ENCODE assay signal across 8 cellular contexts in genomic region chr9:135085830-135086546, GRCh38. TPM values are rescaled to one million over a fixed set of nuclear protein-coding genes. Genes with fewer than 3 reads are reported as not detected.
DNase-seq lines count a peak whose midpoint lies in the region; ATAC-seq, FAIRE-seq and TF ChIP-seq lines count a peak whose summit lies in the region.

No MANE protein-coding gene starts in this region.

- no peak overlapping the region for H2BK120ac ChIP-seq in mesendoderm (ENCODE audit: low read depth, low read length)

- H2BK5ac ChIP-seq in mesendoderm (ENCODE audit: low read length) = no peak overlapping the region

- H3K9me3 Mint-ChIP-seq in T-helper 1 cell treated with Interleukin-12 subunit alpha and Interleukin-12 subunit beta and Interleukin-4 antibody, amounts not matched to agents 30 μg/mL and 1 μg/mL, for 36 hours = no peaks in the 10 kb centered on the region

- H3K56ac ChIP-seq in mesendoderm (ENCODE audit: low read length) = peak overlapping the region; percentile 71

- H3K79me1 ChIP-seq in mesendoderm (ENCODE audit: low read length) = no peaks in the 10 kb centered on the region

- no peak overlapping the region for H3K27ac Mint-ChIP-seq in T-helper 1 cell treated with Interleukin-12 subunit alpha and Interleukin-12 subunit beta and Interleukin-4 antibody, amounts not matched to agents 30 μg/mL and 1 μg/mL, for 36 hours

- no peak overlapping the region for H3K4me3 ChIP-seq in mesendoderm (ENCODE audit: low read length)

- peak; percentile 87 for DNase-seq in mesendoderm
- peak; percentile 68 for DNase-seq in stimulated activated naive CD8-positive, alpha-beta T cell treated with anti-CD3 and anti-CD28 coated beads, Interleukin-15, Interleukin-2, amounts not matched to agents 100 U/mL and 50 U/mL, for 24 hours

- H2AK5ac ChIP-seq in mesendoderm (ENCODE audit: low read length) = no peak overlapping the region

- H3K27ac ChIP-seq in mesendoderm (ENCODE audit: low read depth, low read length) = no peak overlapping the region

- H3K36me3 Mint-ChIP-seq in T-helper 1 cell treated with Interleukin-12 subunit alpha and Interleukin-12 subunit beta and Interleukin-4 antibody, amounts not matched to agents 30 μg/mL and 1 μg/mL, for 36 hours (ENCODE audit: low read depth) = no peaks in the 10 kb centered on the region

- no CpG with 5 or more reads among the region's 30 CpGs for WGBS in mesendoderm (ENCODE audit: extremely low coverage, insufficient coverage, low lambda C conversion rate)

- no peak overlapping the region for H3K23ac ChIP-seq in mesendoderm (ENCODE audit: low read length)

- no peak for ATAC-seq in stimulated activated naive CD8-positive, alpha-beta T cell treated with anti-CD3 and anti-CD28 coated beads, Interleukin-15, Interleukin-2, amounts not matched to agents 100 U/mL and 50 U/mL, for 24 hours
- ATAC-seq in GM18502 (IDR thresholded peaks at IDR 0.05; ENCODE audit: poor library complexity, unreplicated experiment) (no peak), HG03457 (IDR thresholded peaks at IDR 0.05; ENCODE audit: unreplicated experiment) (no peak)

- peak overlapping the region; percentile 39; the same call in 1 of the 2 replicates for H3K9ac ChIP-seq in ES-I3 (ENCODE audit: low read depth, low read length)
- H3K9ac ChIP-seq in mesendoderm (ENCODE audit: low read length) = peak overlapping the region; percentile 42

- H3K4me2 ChIP-seq in mesendoderm (ENCODE audit: low read length) = peak overlapping the region; percentile 39

- peak overlapping the region; percentile 64 for H3K4me3 Mint-ChIP-seq in T-helper 1 cell treated with Interleukin-12 subunit alpha and Interleukin-12 subunit beta and Interleukin-4 antibody, amounts not matched to agents 30 μg/mL and 1 μg/mL, for 36 hours

- H3K27me3 Mint-ChIP-seq in T-helper 1 cell treated with Interleukin-12 subunit alpha and Interleukin-12 subunit beta and Interleukin-4 antibody, amounts not matched to agents 30 μg/mL and 1 μg/mL, for 36 hours (ENCODE audit: low read depth) = peaks cover 34% of the 10 kb centered on the region

- no peaks in the 10 kb centered on the region for H3K9me3 ChIP-seq in ES-I3 (ENCODE audit: control insufficient read depth, insufficient read depth, low read length)

- no peaks in the 10 kb centered on the region for H3K79me2 ChIP-seq in mesendoderm (ENCODE audit: control insufficient read depth, insufficient read depth, low read length)

- H3K4me1 ChIP-seq in ES-I3 (ENCODE audit: insufficient read depth, low read length) (no peaks in the 10 kb centered on the region), mesendoderm (ENCODE audit: control insufficient read depth, low read depth, low read length) (no peaks in the 10 kb centered on the region)

- H3K27me3 ChIP-seq in mesendoderm (ENCODE audit: insufficient read depth, low read length, poor library complexity) = peaks cover 6% of the 10 kb centered on the region

- no peak overlapping the region for H4K5ac ChIP-seq in mesendoderm (ENCODE audit: low read length)

- FAIRE-seq in endometrium (lab: Jason Lieb, UNC) = peak; percentile 39

- H3K4me1 Mint-ChIP-seq in T-helper 1 cell treated with Interleukin-12 subunit alpha and Interleukin-12 subunit beta and Interleukin-4 antibody, amounts not matched to agents 30 μg/mL and 1 μg/mL, for 36 hours (ENCODE audit: low read depth) = peaks cover 3% of the 10 kb centered on the region

- no peak overlapping the region for H2BK15ac ChIP-seq in mesendoderm (replicated peaks; ENCODE audit: low read depth)

- TF ChIP-seq CTCF in LNCAP (IDR thresholded peaks at IDR 0.05) = peak; percentile 96

- no peak overlapping the region for H4K8ac ChIP-seq in mesendoderm (ENCODE audit: low read depth, low read length)

- H3K18ac ChIP-seq in mesendoderm (ENCODE audit: low read length) = no peak overlapping the region

- H3K36me3 ChIP-seq in ES-I3 (ENCODE audit: insufficient read depth, low read length) = no peaks in the 10 kb centered on the region
- no peaks in the 10 kb centered on the region for H3K36me3 ChIP-seq in mesendoderm (ENCODE audit: control insufficient read depth, insufficient read depth, low read length)

- no peak overlapping the region for H3K4ac ChIP-seq in mesendoderm (ENCODE audit: low read depth, low read length)

RNA-seq across cellular contexts. Expression of gene OLFM1, which starts 1.5 kb away (rescaled TPM):
- polyA plus RNA-seq in mesendoderm (2013, experiment 1 of 2) = 14.7 TPM
- 15.0 TPM for polyA plus RNA-seq in mesendoderm (2013, experiment 2 of 2)
